13 cellular contexts compared by ENCODE assay signal in genomic region chr17:69367298-69367697, GRCh38. TPM values are rescaled to one million over a fixed set of nuclear protein-coding genes. Genes with fewer than 3 reads are reported as not detected.
A peak's percentile ranks its signal among the peaks of the same experiment; 100 is the strongest.
DNase-seq lines count a peak whose midpoint lies in the region; ATAC-seq, FAIRE-seq and TF ChIP-seq lines count a peak whose summit lies in the region.
"Had no signal": no experiment of that assay in that cellular context is flagged by ENCODE, and none has a peak within 500 bp of the region (broad histone marks: within the 10 kb centered on the region; RNA-seq: fewer than 3 reads in every experiment).

No MANE protein-coding gene starts in this region.

- no peaks in the 10 kb centered on the region for H3K9me3 ChIP-seq in BE2C
- H3K9me3 ChIP-seq: esophagus squamous epithelium had no signal

- DNase-seq in activated gamma-delta T cell (lab: John Stamatoyannopoulos, UW): no peak
- no peak for DNase-seq in BE2C
- DNase-seq in DMS79 treated with DMSO at 0.1 percent for 48 hours (lab: John Stamatoyannopoulos, UW): no peak
- DNase-seq in H54 (ENCODE audit: insufficient read length, low spot score): no peak
- DNase-seq: activated CD4-positive, alpha-beta T cell treated with anti-CD3 and anti-CD28 coated beads for 1 hour; activated effector memory CD4-positive, alpha-beta T cell treated with Interleukin-2 at 50 U/mL for 16 hours; DMS53; esophagus squamous epithelium; stimulated activated CD4-positive, alpha-beta T cell treated with anti-CD3 and anti-CD28 coated beads, Interleukin-2, amount 100 ng/mL, for 48 hours had no signal

- H3K27ac ChIP-seq in 22Rv1: 0 out of 2 replicates have a peak overlapping the region, but pooled peaks have one; percentile 17
- H3K27ac ChIP-seq: esophagus squamous epithelium had no signal

- no peaks in the 10 kb centered on the region for H3K27me3 ChIP-seq in BE2C
- H3K27me3 ChIP-seq: esophagus squamous epithelium had no signal

- no peak for FAIRE-seq in H54 (lab: Jason Lieb, UNC)

- no peaks in the 10 kb centered on the region for H3K4me1 ChIP-seq in BE2C

- no peak for TF ChIP-seq POLR2A in H54 (IDR thresholded peaks at IDR 0.05; ENCODE audit: low read depth, low read length)

- H3K36me3 ChIP-seq in BE2C: no peaks in the 10 kb centered on the region
- H3K36me3 ChIP-seq: esophagus squamous epithelium had no signal

- no peak for TF ChIP-seq CTCF in 22Rv1 (IDR thresholded peaks at IDR 0.05)
- TF ChIP-seq CTCF in BE2C (IDR thresholded peaks at IDR 0.05; ENCODE audit: low read depth, low read length): no peak

- peak; percentile 87 for ATAC-seq in GM18907 (IDR thresholded peaks at IDR 0.05; ENCODE audit: unreplicated experiment)
- peak; percentile 68 for ATAC-seq in GM21737 (IDR thresholded peaks at IDR 0.05; ENCODE audit: unreplicated experiment)
- ATAC-seq in HG03378 (IDR thresholded peaks at IDR 0.05; ENCODE audit: unreplicated experiment): peak; percentile 83

- no peak overlapping the region for H3K4me3 ChIP-seq in BE2C (ENCODE audit: low read depth, low read length)
- H3K4me3 ChIP-seq: esophagus squamous epithelium had no signal

RNA-seq across cellular contexts. Expression of gene ABCA5, which starts 40.4 kb away (rescaled TPM):
- 0.37 TPM for polyA plus RNA-seq in BE2C (2012; ENCODE audit: insufficient read depth, insufficient read length, low read depth)

RNA-seq across cellular contexts. Expression of gene MAP2K6, which starts 47.2 kb away (rescaled TPM):
- 1.7 TPM for polyA plus RNA-seq in BE2C (2012; ENCODE audit: insufficient read depth, insufficient read length, low read depth)
